1 cellular context compared by ENCODE assay signal in genomic region chr13:23428183-23428528, GRCh38.
TF ChIP-seq lines count a peak whose summit lies in the region.

No MANE protein-coding gene starts in this region.

TF ChIP-seq in WTC11, 78 proteins besides CTCF, POLR2A, EP300 and RAD21 (continued from another document):
- TF ChIP-seq USF2 (CRISPR knock-in tag; IDR thresholded peaks at IDR 0.05) (no peak), NFE2L1 (CRISPR knock-in tag; IDR thresholded peaks at IDR 0.05) (no peak), NR1H2 (CRISPR knock-in tag; IDR thresholded peaks at IDR 0.05) (no peak), TCF7 (CRISPR knock-in tag; IDR thresholded peaks at IDR 0.05; ENCODE audit: low read depth) (no peak), NR2C2 (CRISPR knock-in tag; IDR thresholded peaks at IDR 0.05) (no peak), ELF4 (CRISPR knock-in tag; IDR thresholded peaks at IDR 0.05; ENCODE audit: low read depth) (no peak), FOXK1 (CRISPR knock-in tag; IDR thresholded peaks at IDR 0.05) (no peak), SMAD3 (CRISPR knock-in tag; IDR thresholded peaks at IDR 0.05; ENCODE audit: borderline replicate concordance) (no peak)
- TF ChIP-seq, protein P1, sequence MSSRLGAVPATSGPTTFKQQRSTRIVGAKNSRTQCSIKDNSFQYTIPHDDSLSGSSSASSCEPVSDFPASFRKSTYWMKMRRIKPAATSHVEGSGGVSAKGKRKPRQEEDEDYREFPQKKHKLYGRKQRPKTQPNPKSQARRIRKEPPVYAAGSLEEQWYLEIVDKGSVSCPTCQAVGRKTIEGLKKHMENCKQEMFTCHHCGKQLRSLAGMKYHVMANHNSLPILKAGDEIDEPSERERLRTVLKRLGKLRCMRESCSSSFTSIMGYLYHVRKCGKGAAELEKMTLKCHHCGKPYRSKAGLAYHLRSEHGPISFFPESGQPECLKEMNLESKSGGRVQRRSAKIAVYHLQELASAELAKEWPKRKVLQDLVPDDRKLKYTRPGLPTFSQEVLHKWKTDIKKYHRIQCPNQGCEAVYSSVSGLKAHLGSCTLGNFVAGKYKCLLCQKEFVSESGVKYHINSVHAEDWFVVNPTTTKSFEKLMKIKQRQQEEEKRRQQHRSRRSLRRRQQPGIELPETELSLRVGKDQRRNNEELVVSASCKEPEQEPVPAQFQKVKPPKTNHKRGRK (CRISPR knock-in tag; IDR thresholded peaks at IDR 0.05; ENCODE audit: borderline replicate concordance): no peak
- TF ChIP-seq, protein P2, sequence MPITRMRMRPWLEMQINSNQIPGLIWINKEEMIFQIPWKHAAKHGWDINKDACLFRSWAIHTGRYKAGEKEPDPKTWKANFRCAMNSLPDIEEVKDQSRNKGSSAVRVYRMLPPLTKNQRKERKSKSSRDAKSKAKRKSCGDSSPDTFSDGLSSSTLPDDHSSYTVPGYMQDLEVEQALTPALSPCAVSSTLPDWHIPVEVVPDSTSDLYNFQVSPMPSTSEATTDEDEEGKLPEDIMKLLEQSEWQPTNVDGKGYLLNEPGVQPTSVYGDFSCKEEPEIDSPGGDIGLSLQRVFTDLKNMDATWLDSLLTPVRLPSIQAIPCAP (CRISPR knock-in tag; IDR thresholded peaks at IDR 0.05): no peak
- TF ChIP-seq, protein P3, sequence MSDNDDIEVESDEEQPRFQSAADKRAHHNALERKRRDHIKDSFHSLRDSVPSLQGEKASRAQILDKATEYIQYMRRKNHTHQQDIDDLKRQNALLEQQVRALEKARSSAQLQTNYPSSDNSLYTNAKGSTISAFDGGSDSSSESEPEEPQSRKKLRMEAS (CRISPR knock-in tag; IDR thresholded peaks at IDR 0.05): no peak
